Comparison of ENCODE assay signal across 8 cellular contexts in the genomic region with DNA sequence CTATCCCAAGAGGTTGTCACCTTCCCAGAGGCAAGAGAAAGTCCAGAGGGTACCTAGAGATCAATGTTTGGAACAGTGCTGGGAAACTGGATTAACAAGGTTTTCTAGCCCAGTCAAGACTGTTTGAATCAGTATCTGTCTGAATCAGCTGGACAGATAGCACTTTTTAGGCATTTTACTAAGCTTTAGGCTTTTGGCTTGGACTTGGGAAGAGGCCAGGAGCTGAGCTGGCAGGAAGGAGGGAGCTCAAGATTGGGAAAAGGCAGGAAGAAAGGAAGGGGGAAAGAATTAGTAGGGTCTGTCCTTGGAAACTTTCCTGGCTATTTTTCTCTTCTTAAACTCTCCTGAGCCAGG. TPM values are rescaled to one million over a fixed set of nuclear protein-coding genes. Genes with fewer than 3 reads are reported as not detected.
DNase-seq lines count a peak whose midpoint lies in the region; ATAC-seq and TF ChIP-seq lines count a peak whose summit lies in the region.
"Had no signal": no experiment of that assay in that cellular context is flagged by ENCODE, and none has a peak within 500 bp of the region (broad histone marks: within the 10 kb centered on the region; RNA-seq: fewer than 3 reads in every experiment).

No MANE protein-coding gene starts in this region.

- TF ChIP-seq CTCF in GM23338 (conservative IDR thresholded peaks at IDR 0.05; ENCODE audit: low read depth in 2 of 2) (no peak), VCaP (conservative IDR thresholded peaks at IDR 0.05) (no peak), fibroblast of lung (conservative IDR thresholded peaks at IDR 0.05 in 1 of 2, IDR thresholded peaks at IDR 0.05 in 1 of 2; ENCODE audit: low read depth in 1 of 2, low read length in 2 of 2) (no peak)

- no peak overlapping the region for H3K4me3 ChIP-seq in GM23338
- no peak overlapping the region for H3K4me3 ChIP-seq in fibroblast of lung (replicated peaks in 1 of 4; ENCODE audit: control extremely low read depth in 1 of 4, insufficient read depth in 1 of 4, low read depth in 3 of 4, low read length in 4 of 4)
- H3K4me3 ChIP-seq: mucosa of descending colon had no signal

- H3K4me1 ChIP-seq in GM23338 (ENCODE audit: insufficient read depth), result no peaks in the 10 kb centered on the region
- H3K4me1 ChIP-seq in fibroblast of lung (ENCODE audit: control insufficient read depth, extremely low read depth, insufficient read depth, low read length), result no peaks in the 10 kb centered on the region

- no peaks in the 10 kb centered on the region for H3K9me3 ChIP-seq in fibroblast of lung (ENCODE audit: control insufficient read depth, insufficient read depth, low read depth, low read length)
- H3K9me3 ChIP-seq: mucosa of descending colon had no signal

- H4K20me1 ChIP-seq in GM23338 (replicated peaks; ENCODE audit: insufficient read depth), result no peaks in the 10 kb centered on the region
- no peaks in the 10 kb centered on the region for H4K20me1 ChIP-seq in fibroblast of lung (ENCODE audit: control insufficient read depth, extremely low read depth, insufficient read depth, low read length)

- H3K9me3 Mint-ChIP-seq in GM23338, result no peaks in the 10 kb centered on the region

- no peaks in the 10 kb centered on the region for H3K4me1 Mint-ChIP-seq in GM23338

- H3K27ac ChIP-seq in GM23338 (ENCODE audit: low read depth) (0 out of 2 replicates have a peak overlapping the region, but pooled peaks have one; percentile 45), VCaP (peak overlapping the region; percentile 67), fibroblast of lung (ENCODE audit: insufficient read depth, low read length) (no peak overlapping the region)

- H3K79me2 ChIP-seq in GM23338 (replicated peaks; ENCODE audit: insufficient read depth) (no peaks in the 10 kb centered on the region), fibroblast of lung (ENCODE audit: control insufficient read depth, insufficient read depth, low read length) (no peaks in the 10 kb centered on the region)

- peaks cover 8% of the 10 kb centered on the region for H3K27me3 Mint-ChIP-seq in GM23338 (ENCODE audit: insufficient read depth, low read depth, poor library complexity)

- ATAC-seq in GM23338, result no peak

- H3K36me3 ChIP-seq in GM23338 (ENCODE audit: insufficient read depth) (no peaks in the 10 kb centered on the region; the same call in 1 of the 2 replicates), fibroblast of lung (ENCODE audit: control insufficient read depth, insufficient read depth, low read length) (peaks cover 9% of the 10 kb centered on the region)

- H3K4me2 ChIP-seq in GM23338 (no peak overlapping the region), fibroblast of lung (ENCODE audit: extremely low read depth, insufficient read depth, low read length) (no peak overlapping the region)

- H2AFZ ChIP-seq in GM23338, result no peak overlapping the region
- H2AFZ ChIP-seq in fibroblast of lung (ENCODE audit: low read length), result no peak overlapping the region

- H3K4me3 Mint-ChIP-seq in GM23338, result no peak overlapping the region

- peaks cover 72% of the 10 kb centered on the region for H3K36me3 Mint-ChIP-seq in GM23338 (ENCODE audit: low read depth)

- H3K9ac ChIP-seq in fibroblast of lung (ENCODE audit: insufficient read depth, low read length), result no peak overlapping the region

- DNase-seq in GM23338 (ENCODE audit: low spot score) (no peak), fibroblast of lung (ENCODE audit: low read depth in 2 of 2) (peak; percentile 54 to 57), pulmonary artery endothelial cell (ENCODE audit: low read depth, low spot score) (peak; percentile 24), occipital lobe (lab: John Stamatoyannopoulos, UW) (no peak), NCI-H446 (lab: John Stamatoyannopoulos, UW) (no peak), COLO668 (lab: John Stamatoyannopoulos, UW; ENCODE audit: unreplicated experiment) (no peak)

- H3K27ac Mint-ChIP-seq in GM23338, result no peak overlapping the region

- no peaks in the 10 kb centered on the region for H3F3A ChIP-seq in GM23338 (replicated peaks; ENCODE audit: low read depth)

- no peaks in the 10 kb centered on the region for H3K27me3 ChIP-seq in GM23338 (ENCODE audit: insufficient read depth)
- no peaks in the 10 kb centered on the region for H3K27me3 ChIP-seq in fibroblast of lung (ENCODE audit: control insufficient read depth, insufficient read depth, low read length)

- no peaks in the 10 kb centered on the region for H3K9me2 ChIP-seq in GM23338 (ENCODE audit: insufficient read depth)

TF ChIP-seq in GM23338, 12 proteins besides CTCF, POLR2A, EP300 and RAD21:
- TF ChIP-seq, protein P1, sequence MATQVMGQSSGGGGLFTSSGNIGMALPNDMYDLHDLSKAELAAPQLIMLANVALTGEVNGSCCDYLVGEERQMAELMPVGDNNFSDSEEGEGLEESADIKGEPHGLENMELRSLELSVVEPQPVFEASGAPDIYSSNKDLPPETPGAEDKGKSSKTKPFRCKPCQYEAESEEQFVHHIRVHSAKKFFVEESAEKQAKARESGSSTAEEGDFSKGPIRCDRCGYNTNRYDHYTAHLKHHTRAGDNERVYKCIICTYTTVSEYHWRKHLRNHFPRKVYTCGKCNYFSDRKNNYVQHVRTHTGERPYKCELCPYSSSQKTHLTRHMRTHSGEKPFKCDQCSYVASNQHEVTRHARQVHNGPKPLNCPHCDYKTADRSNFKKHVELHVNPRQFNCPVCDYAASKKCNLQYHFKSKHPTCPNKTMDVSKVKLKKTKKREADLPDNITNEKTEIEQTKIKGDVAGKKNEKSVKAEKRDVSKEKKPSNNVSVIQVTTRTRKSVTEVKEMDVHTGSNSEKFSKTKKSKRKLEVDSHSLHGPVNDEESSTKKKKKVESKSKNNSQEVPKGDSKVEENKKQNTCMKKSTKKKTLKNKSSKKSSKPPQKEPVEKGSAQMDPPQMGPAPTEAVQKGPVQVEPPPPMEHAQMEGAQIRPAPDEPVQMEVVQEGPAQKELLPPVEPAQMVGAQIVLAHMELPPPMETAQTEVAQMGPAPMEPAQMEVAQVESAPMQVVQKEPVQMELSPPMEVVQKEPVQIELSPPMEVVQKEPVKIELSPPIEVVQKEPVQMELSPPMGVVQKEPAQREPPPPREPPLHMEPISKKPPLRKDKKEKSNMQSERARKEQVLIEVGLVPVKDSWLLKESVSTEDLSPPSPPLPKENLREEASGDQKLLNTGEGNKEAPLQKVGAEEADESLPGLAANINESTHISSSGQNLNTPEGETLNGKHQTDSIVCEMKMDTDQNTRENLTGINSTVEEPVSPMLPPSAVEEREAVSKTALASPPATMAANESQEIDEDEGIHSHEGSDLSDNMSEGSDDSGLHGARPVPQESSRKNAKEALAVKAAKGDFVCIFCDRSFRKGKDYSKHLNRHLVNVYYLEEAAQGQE (IDR thresholded peaks at IDR 0.05; ENCODE audit: unreplicated experiment), result no peak
- no peak for TF ChIP-seq CREB1 (CRISPR knock-in tag; IDR thresholded peaks at IDR 0.05; ENCODE audit: low read depth)
- TF ChIP-seq ZNF114 (CRISPR knock-in tag; IDR thresholded peaks at IDR 0.05), result no peak

RNA-seq across cellular contexts. Expression of a gene that starts 8.3 kb away (rescaled TPM):
- total RNA-seq in GM23338 (2014; rRNA removed; shearing (Covaris generic)), result 9.0 and 12.2 TPM in 2 replicates
- polyA plus RNA-seq in GM23338 (2016; fragmentation: Nextera tagmentation; extraction: Ambion mirVana), result 4.3 and 4.6 TPM in 2 replicates
- total RNA-seq in fibroblast of lung, result 0.51 and 2.0 TPM in 2 replicates
- polyA plus RNA-seq in fibroblast of lung, result 3.2 and 3.7 TPM in 2 replicates
- polyA plus RNA-seq in fibroblast of lung (2012), result 3.6 and 4.2 TPM in 2 replicates
- 17.6 and 17.7 TPM in 2 replicates for polyA minus RNA-seq in fibroblast of lung (ENCODE audit: low replicate concordance)
- 0.46 and 0.86 TPM in 2 replicates for total RNA-seq in pulmonary artery endothelial cell
- total RNA-seq in occipital lobe, result 5.5 TPM

RNA-seq across cellular contexts. Expression of a gene that starts 12.6 kb away (rescaled TPM):
- 321 and 655 TPM in 2 replicates for total RNA-seq in GM23338 (2014; rRNA removed; shearing (Covaris generic))
- polyA plus RNA-seq in GM23338 (2016; fragmentation: Nextera tagmentation; extraction: Ambion mirVana) (772 and 774 TPM in 2 replicates), fibroblast of lung (739 and 1,779 TPM in 2 replicates)
- total RNA-seq in fibroblast of lung (86.2 and 125 TPM in 2 replicates), pulmonary artery endothelial cell (94.9 and 101 TPM in 2 replicates), occipital lobe (61.3 TPM)
- polyA plus RNA-seq in fibroblast of lung (2012), result 685 and 1,323 TPM in 2 replicates
- 45.7 and 128 TPM in 2 replicates for polyA minus RNA-seq in fibroblast of lung (ENCODE audit: low replicate concordance)

RNA-seq across cellular contexts. Expression of a gene that starts 32.1 kb away (rescaled TPM):
- 21.9 and 27.5 TPM in 2 replicates for total RNA-seq in GM23338 (2014; rRNA removed; shearing (Covaris generic))
- polyA plus RNA-seq in GM23338 (2016; fragmentation: Nextera tagmentation; extraction: Ambion mirVana), result 13.9 and 14.0 TPM in 2 replicates
- 9.2 and 11.6 TPM in 2 replicates for total RNA-seq in fibroblast of lung
- 11.1 and 15.0 TPM in 2 replicates for polyA plus RNA-seq in fibroblast of lung
- 9.3 and 13.5 TPM in 2 replicates for polyA plus RNA-seq in fibroblast of lung (2012)
- polyA minus RNA-seq in fibroblast of lung (ENCODE audit: low replicate concordance), result 18.1 and 48.6 TPM in 2 replicates
- total RNA-seq in pulmonary artery endothelial cell, result 13.8 and 23.2 TPM in 2 replicates
- total RNA-seq in occipital lobe, result 8.3 TPM

RNA-seq across cellular contexts. Expression of a gene that starts 50.8 kb away (rescaled TPM):
- 44.4 and 54.4 TPM in 2 replicates for total RNA-seq in GM23338 (2014; rRNA removed; shearing (Covaris generic))
- polyA plus RNA-seq in GM23338 (2016; fragmentation: Nextera tagmentation; extraction: Ambion mirVana), result 21.0 and 23.3 TPM in 2 replicates
- total RNA-seq in fibroblast of lung, result 0.66 and 1.3 TPM in 2 replicates
- polyA plus RNA-seq in fibroblast of lung, result 0.59 and 0.92 TPM in 2 replicates
- 0.56 and 0.96 TPM in 2 replicates for polyA plus RNA-seq in fibroblast of lung (2012)
- polyA minus RNA-seq in fibroblast of lung (ENCODE audit: low replicate concordance), result 3.0 TPM in 1 of 2 replicates, not detected in the other
- total RNA-seq in pulmonary artery endothelial cell, result 0.07 and 0.11 TPM in 2 replicates
- 2.2 TPM for total RNA-seq in occipital lobe

RNA-seq across cellular contexts. Expression of a gene that starts 55.3 kb away (rescaled TPM):
- total RNA-seq in GM23338 (2014; rRNA removed; shearing (Covaris generic)), result 43.7 and 46.5 TPM in 2 replicates
- polyA plus RNA-seq in GM23338 (2016; fragmentation: Nextera tagmentation; extraction: Ambion mirVana) (18.6 and 19.7 TPM in 2 replicates), fibroblast of lung (144 and 193 TPM in 2 replicates)
- total RNA-seq in fibroblast of lung (46.2 and 55.3 TPM in 2 replicates), pulmonary artery endothelial cell (35.2 and 45.7 TPM in 2 replicates), occipital lobe (37.4 TPM)
- 67.9 and 91.2 TPM in 2 replicates for polyA plus RNA-seq in fibroblast of lung (2012)
- 87.0 and 98.6 TPM in 2 replicates for polyA minus RNA-seq in fibroblast of lung (ENCODE audit: low replicate concordance)

Comparison
In these comparisons a context has a peak if more than half of its experiments do, and no peak if none do; other contexts are left out.
1. DNase-seq: peak in fibroblast of lung (2 of 2) and pulmonary artery endothelial cell (single experiment); none in GM23338 (single experiment), occipital lobe (single experiment), NCI-H446 (0 of 2) and COLO668 (single experiment).